1 cellular context compared by ENCODE assay signal in the genomic region with DNA sequence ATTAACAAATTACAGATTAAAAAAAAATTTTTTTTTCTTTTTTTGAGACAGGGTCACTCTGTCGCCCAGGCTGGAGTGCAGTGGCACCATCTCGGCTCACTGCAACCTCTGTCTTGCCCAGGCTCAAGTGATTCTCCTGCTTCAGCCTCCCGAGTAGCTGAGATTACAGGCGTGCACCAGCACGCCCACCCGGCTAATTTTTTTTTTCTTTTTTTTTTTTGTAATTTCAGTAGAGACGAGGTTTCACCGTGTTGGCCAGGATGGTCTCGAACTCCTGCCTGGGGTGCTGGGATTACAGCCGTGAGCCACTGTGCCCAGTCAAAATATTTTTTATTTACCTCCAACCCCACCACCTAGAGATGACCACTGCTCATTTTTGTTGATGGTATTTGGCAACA.
TF ChIP-seq lines count a peak whose summit lies in the region.

No MANE protein-coding gene starts in this region.

TF ChIP-seq in GM23338, 12 proteins besides CTCF, POLR2A, EP300 and RAD21 (continued from another document):
- no peak for TF ChIP-seq CREB1 (CRISPR knock-in tag; IDR thresholded peaks at IDR 0.05; ENCODE audit: low read depth)
TF ChIP-seq in GM23338: peak in this region for 0.
